ENCODE assay signal across 27 cellular contexts in the genomic region with DNA sequence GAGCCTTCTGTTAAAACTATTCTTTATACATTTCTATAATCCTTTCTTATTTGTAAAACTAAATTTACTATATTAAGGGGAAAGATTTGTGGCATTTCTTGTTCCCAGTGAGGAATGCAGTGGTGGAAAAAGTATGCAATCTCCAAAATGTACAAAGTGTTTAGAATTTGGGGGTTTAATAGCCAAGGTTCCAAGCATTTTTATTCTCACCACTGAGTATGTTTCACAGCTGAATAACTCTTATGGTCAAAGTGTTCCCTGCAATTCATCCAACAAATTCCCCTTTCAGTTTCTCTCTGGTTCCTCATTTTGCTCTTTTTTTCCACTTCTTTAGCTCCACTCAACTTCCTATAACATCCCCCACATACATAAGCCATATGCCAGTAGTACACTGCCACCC. TPM values are rescaled to one million over a fixed set of nuclear protein-coding genes. Genes with fewer than 3 reads are reported as not detected.
A peak's percentile ranks its signal among the peaks of the same experiment; 100 is the strongest.
DNase-seq lines count a peak whose midpoint lies in the region; ATAC-seq and TF ChIP-seq lines count a peak whose summit lies in the region.
"Had no signal": no experiment of that assay in that cellular context is flagged by ENCODE, and none has a peak within 500 bp of the region (broad histone marks: within the 10 kb centered on the region; RNA-seq: fewer than 3 reads in every experiment).

No MANE protein-coding gene starts in this region.

- H3K4me3 ChIP-seq in AG04449 (ENCODE audit: low read depth, low read length) = no peak overlapping the region
- H3K4me3 ChIP-seq in IMR-90 (ENCODE audit: insufficient read depth, low read depth, low read length) = no peak overlapping the region
- H3K4me3 ChIP-seq: cardiac muscle cell, lower lobe of right lung, psoas muscle had no signal

- H3K79me1 ChIP-seq in IMR-90 (ENCODE audit: low read depth in 1 of 2, low read length in 2 of 2) = no peaks in the 10 kb centered on the region

- H3K9me1 ChIP-seq in IMR-90 (ENCODE audit: insufficient read depth, low read length) = peaks cover 14% of the 10 kb centered on the region

- 0 out of 2 replicates have a peak overlapping the region, but pooled peaks have one; percentile 53 for H4K5ac ChIP-seq in IMR-90 (ENCODE audit: low read depth, low read length)

- no peak overlapping the region for H2BK15ac ChIP-seq in IMR-90 (ENCODE audit: low read depth, low read length)

- H3K23ac ChIP-seq in IMR-90 (ENCODE audit: low read depth, low read length) = no peak overlapping the region

- no peak for ATAC-seq in IMR-90 (ENCODE audit: low read depth)
- no peak for ATAC-seq in activated CD8-positive, alpha-beta memory T cell treated with anti-CD3 and anti-CD28 coated beads, Interleukin-2, amount 10 ng/mL, durations not matched to agents 7 days and 5 days
- no peak for ATAC-seq in activated CD4-positive, CD25-positive, alpha-beta regulatory T cell treated with anti-CD3 and anti-CD28 coated beads, Interleukin-2, amount 50 U/mL, for 24 hours
- ATAC-seq: activated CD8-positive, alpha-beta T cell treated with anti-CD3 and anti-CD28 coated beads for 36 hours; lower lobe of right lung; psoas muscle had no signal

- H2AK5ac ChIP-seq in IMR-90 (ENCODE audit: low read depth, low read length) = no peak overlapping the region

- intact Hi-C loops in IMR-90 (cut with micrococcal nuclease) = loop anchor here (5.0 kb wide), 1 partner anchor 130 kb away; no protein-coding TSS in a partner anchor

- H2BK20ac ChIP-seq in IMR-90 (ENCODE audit: low read depth, low read length) = no peak overlapping the region; the same call in 1 of the 2 replicates

- CTCF ChIA-PET in AG04449 (lab: Yijun Ruan, JAX) = interaction anchor here (0.7 to 3.6 kb wide), 6 partner anchors 9 to 176 kb away, joined by 3 to 21 read pairs (median 4); no protein-coding TSS in a partner anchor
- CTCF ChIA-PET in IMR-90 (lab: Yijun Ruan, JAX) = no interaction called here
- CTCF ChIA-PET in activated CD8-positive, alpha-beta memory T cell treated with anti-CD3 and anti-CD28 coated beads, Interleukin-2, amount 10 ng/mL, durations not matched to agents 7 days and 5 days (lab: Charles Lee) = no interaction called here

- H2AK9ac ChIP-seq in IMR-90 (replicated peaks; ENCODE audit: low read depth, low read length, poor library complexity) = no peak overlapping the region

- in situ Hi-C loops in IMR-90 (cut with MboI; ENCODE audit: low sequenced_read_pairs) = no loop called here

- H4K91ac ChIP-seq in IMR-90 (ENCODE audit: insufficient read depth, low read depth, low read length) = 0 out of 2 replicates have a peak overlapping the region, but pooled peaks have one; percentile 36

- no peak overlapping the region for H3K18ac ChIP-seq in IMR-90 (ENCODE audit: low read depth, low read length)

- peaks cover 32% of the 10 kb centered on the region for H3K27me3 ChIP-seq in IMR-90 (ENCODE audit: control insufficient read depth, insufficient read depth, low read length)

- H3K4me1 Mint-ChIP-seq in activated CD8-positive, alpha-beta memory T cell treated with anti-CD3 and anti-CD28 coated beads, Interleukin-2, amount 10 ng/mL, durations not matched to agents 7 days and 5 days = peaks cover 7% of the 10 kb centered on the region

- no peaks in the 10 kb centered on the region for H3K36me3 ChIP-seq in IMR-90 (ENCODE audit: control insufficient read depth, insufficient read depth, low read length)
- H3K36me3 ChIP-seq: cardiac muscle cell, lower lobe of right lung had no signal

- peaks cover 53% of the 10 kb centered on the region for H3K27me3 Mint-ChIP-seq in activated CD8-positive, alpha-beta memory T cell treated with anti-CD3 and anti-CD28 coated beads, Interleukin-2, amount 10 ng/mL, durations not matched to agents 7 days and 5 days

- H3K4me1 ChIP-seq in IMR-90 (ENCODE audit: control insufficient read depth, insufficient read depth, low read length) = peaks cover 17% of the 10 kb centered on the region
- H3K4me1 ChIP-seq: Caco-2 had no signal

- H3K4ac ChIP-seq in IMR-90 (ENCODE audit: low read depth, low read length) = peak overlapping the region; percentile 55; the same call in 1 of the 2 replicates

- no TSS peak for BruUV-seq in IMR-90 (replicated peaks; lab: Mats Ljungman, UMichigan)

- no peak overlapping the region; the same call in 1 of the 2 replicates for H3K4me2 ChIP-seq in IMR-90 (ENCODE audit: low read depth, low read length)

- H3K27ac ChIP-seq in IMR-90 (ENCODE audit: insufficient read depth, low read length) = no peak overlapping the region
- H3K27ac ChIP-seq: cardiac muscle cell, lower lobe of right lung, psoas muscle had no signal

- dilution Hi-C loops in IMR-90 (cut with HindIII; ENCODE audit: low sequenced_read_pairs, unreplicated experiment) = no loop called here

- H2BK5ac ChIP-seq in IMR-90 (ENCODE audit: low read depth, low read length, poor library complexity, severe bottlenecking) = peak overlapping the region; percentile 44

- peak overlapping the region in 1 of 2 experiments; percentile 5; a peak in 1 of 4 replicates for H4K8ac ChIP-seq in IMR-90 (ENCODE audit: low read depth in 2 of 2, low read length in 2 of 2)

- peak overlapping the region; percentile 68 for H2BK120ac ChIP-seq in IMR-90 (ENCODE audit: low read depth, low read length)

- DNase-seq in AG04449 (ENCODE audit: low read depth, low spot score) (peak; percentile 49), IMR-90 (peak; percentile 19), SIG-M5 treated with dmso at 0.1 percent for 504 hours (lab: John Stamatoyannopoulos, UW; ENCODE audit: unreplicated experiment) (peak; percentile 46), fibroblast of peridontal ligament (ENCODE audit: extremely low read depth) (peak; percentile 19), dedifferentiated amniotic fluid mesenchymal stem cell (ENCODE audit: extremely low spot score) (no peak), T1000 (lab: John Stamatoyannopoulos, UW) (no peak)
- no peak for DNase-seq in activated CD8-positive, alpha-beta memory T cell treated with anti-CD3 and anti-CD28 coated beads, Interleukin-2, amount 10 ng/mL, durations not matched to agents 7 days and 5 days
- DNase-seq: activated CD4-positive, CD25-positive, alpha-beta regulatory T cell; activated CD8-positive, alpha-beta T cell treated with anti-CD3 and anti-CD28 coated beads for 36 hours; activated naive CD4-positive, alpha-beta T cell treated with Interleukin-2 at 50 U/mL for 16 hours; activated T-cell treated with anti-CD3 and anti-CD28 coated beads, Interleukin-2, amount 50 U/mL, for 1 hour; C1 segment of cervical spinal cord; Caco-2; dermis blood vessel endothelial cell; H9; Karpas-422; lower lobe of right lung; NCI-H1092; NCI-H1930; NCI-H526 treated with DMSO at 0.1 percent for 48 hours; psoas muscle; stimulated activated CD8-positive, alpha-beta memory T cell treated with anti-CD3 and anti-CD28 coated beads, Interleukin-4, amount 100 ng/mL, for 48 hours; SW 1271; trophoblast cell had no signal

- TF ChIP-seq CTCF in AG04449 (IDR thresholded peaks at IDR 0.05; ENCODE audit: insufficient read depth, low read length, missing control alignments) (no peak), IMR-90 (conservative IDR thresholded peaks at IDR 0.05; ENCODE audit: low read depth, low read length) (no peak)

- H3K14ac ChIP-seq in IMR-90 (replicated peaks; ENCODE audit: low read depth, low read length) = no peak overlapping the region; the same call in 1 of the 2 replicates

- H3K27ac Mint-ChIP-seq in activated CD8-positive, alpha-beta memory T cell treated with anti-CD3 and anti-CD28 coated beads, Interleukin-2, amount 10 ng/mL, durations not matched to agents 7 days and 5 days = no peak overlapping the region
- H3K27ac Mint-ChIP-seq: activated CD8-positive, alpha-beta T cell treated with anti-CD3 and anti-CD28 coated beads for 36 hours had no signal

- no peak for TF ChIP-seq RAD21 in IMR-90 (IDR thresholded peaks at IDR 0.05; ENCODE audit: low read length)

- H3K36me3 Mint-ChIP-seq in activated CD8-positive, alpha-beta memory T cell treated with anti-CD3 and anti-CD28 coated beads, Interleukin-2, amount 10 ng/mL, durations not matched to agents 7 days and 5 days = no peaks in the 10 kb centered on the region

- no peak for TF ChIP-seq POLR2A in IMR-90 (IDR thresholded peaks at IDR 0.05; ENCODE audit: low read depth, low read length)

- POLR2A ChIA-PET in AG04449 (lab: Yijun Ruan, JAX) (interaction anchor here (1.0 to 1.5 kb wide), 2 partner anchors 144 to 185 kb away, joined by 3 to 4 read pairs; a partner anchor contains a TSS), IMR-90 (lab: Charles Lee; ENCODE audit: unreplicated experiment) (no interaction called here)

- no peaks in the 10 kb centered on the region for H3K9me3 ChIP-seq in IMR-90 (ENCODE audit: control insufficient read depth, insufficient read depth, low read length)
- H3K9me3 ChIP-seq: Caco-2, lower lobe of right lung, psoas muscle had no signal

- no peaks in the 10 kb centered on the region for H3K9me3 Mint-ChIP-seq in activated CD8-positive, alpha-beta memory T cell treated with anti-CD3 and anti-CD28 coated beads, Interleukin-2, amount 10 ng/mL, durations not matched to agents 7 days and 5 days (ENCODE audit: low read depth)
- H3K9me3 Mint-ChIP-seq: activated CD8-positive, alpha-beta T cell treated with anti-CD3 and anti-CD28 coated beads for 36 hours; H9 had no signal

- H4K20me1 ChIP-seq in IMR-90 (ENCODE audit: insufficient read depth, low read length) = no peaks in the 10 kb centered on the region

- H3K4me3 Mint-ChIP-seq in activated CD8-positive, alpha-beta memory T cell treated with anti-CD3 and anti-CD28 coated beads, Interleukin-2, amount 10 ng/mL, durations not matched to agents 7 days and 5 days = no peak overlapping the region
- H3K4me3 Mint-ChIP-seq: activated CD8-positive, alpha-beta T cell treated with anti-CD3 and anti-CD28 coated beads for 36 hours; H9 had no signal

- no peak overlapping the region for H2AFZ ChIP-seq in IMR-90 (replicated peaks; ENCODE audit: low read length, poor library complexity)

- no peak overlapping the region for H3K9ac ChIP-seq in IMR-90 (ENCODE audit: low read depth, low read length)

- H3K56ac ChIP-seq in IMR-90 (ENCODE audit: extremely low read depth, insufficient read depth, low read length) = no peak overlapping the region

TF ChIP-seq in IMR-90, 13 proteins besides CTCF, POLR2A, EP300 and RAD21:
- no peak for TF ChIP-seq NFE2L2 (IDR thresholded peaks at IDR 0.05; ENCODE audit: low read depth, low read length)
- no peak for TF ChIP-seq MAZ (IDR thresholded peaks at IDR 0.05; ENCODE audit: borderline replicate concordance, low read depth, low read length)
- no peak for TF ChIP-seq MAFK (IDR thresholded peaks at IDR 0.05; ENCODE audit: low read depth, low read length)
- no peak for TF ChIP-seq CHD1 (IDR thresholded peaks at IDR 0.05; ENCODE audit: low read depth, low read length)

RNA-seq across cellular contexts. Expression of a gene that starts 4.6 kb away (rescaled TPM):
- 1.1 and 1.3 TPM in 2 replicates for total RNA-seq in IMR-90 (2012; rRNA removed)
- 0.56 and 0.95 TPM in 2 replicates for polyA plus RNA-seq in IMR-90 (2012; rRNA removed)
- 0.28 and 0.78 TPM in 2 replicates for polyA plus RNA-seq in IMR-90 (2012; cell fraction: cytosol; rRNA removed)
- 0.63 and 1.1 TPM in 2 replicates for polyA plus RNA-seq in IMR-90 (2012; cell fraction: nucleus; rRNA removed; ENCODE audit: low replicate concordance)
- total RNA-seq in activated CD8-positive, alpha-beta memory T cell treated with anti-CD3 and anti-CD28 coated beads, Interleukin-2, amount 10 ng/mL, durations not matched to agents 7 days and 5 days = not detected
- total RNA-seq: activated CD8-positive, alpha-beta T cell treated with anti-CD3 and anti-CD28 coated beads for 36 hours; dermis blood vessel endothelial cell; endothelial cell of umbilical vein had no signal
- polyA plus RNA-seq: endothelial cell of umbilical vein had no signal

Comparison
In these comparisons a context has a peak if more than half of its experiments do, and no peak if none do; other contexts are left out.
1. DNase-seq: peak in AG04449 (single experiment), IMR-90 (single experiment), SIG-M5 treated with dmso at 0.1 percent for 504 hours (single experiment) and fibroblast of peridontal ligament (single experiment); none in dedifferentiated amniotic fluid mesenchymal stem cell (single experiment), activated CD8-positive, alpha-beta memory T cell treated with anti-CD3 and anti-CD28 coated beads, Interleukin-2, amount 10 ng/mL, durations not matched to agents 7 days and 5 days (single experiment) and T1000 (single experiment).